Comparison of ENCODE assay signal across 9 cellular contexts in the genomic region with DNA sequence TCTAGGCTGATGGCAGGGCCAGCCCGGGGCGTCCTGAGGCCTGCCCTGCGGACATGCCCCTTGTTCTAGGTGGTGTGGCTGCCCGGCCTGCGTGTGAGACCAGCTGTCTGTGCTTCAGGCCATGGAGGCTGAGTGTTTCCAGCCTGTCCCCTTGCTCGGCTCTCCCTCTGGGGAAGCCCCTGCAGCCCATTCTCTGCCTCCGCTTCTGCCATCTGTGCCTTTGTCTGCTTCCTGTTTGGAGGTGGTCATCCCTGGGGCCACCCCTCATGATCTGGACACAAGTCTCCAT.
DNase-seq lines count a peak whose midpoint lies in the region; ATAC-seq and TF ChIP-seq lines count a peak whose summit lies in the region.
"Had no signal": no experiment of that assay in that cellular context is flagged by ENCODE, and none has a peak within 500 bp of the region (broad histone marks: within the 10 kb centered on the region; RNA-seq: fewer than 3 reads in every experiment).

No MANE protein-coding gene starts in this region.

- in situ Hi-C loops in mammary epithelial cell (cut with MboI; ENCODE audit: low sequenced_read_pairs in 2 of 2), result loop anchor here (10.0 kb wide), 2 partner anchors 99 to 169 kb away; no protein-coding TSS in a partner anchor

- H3K9ac ChIP-seq in mammary epithelial cell (ENCODE audit: insufficient read depth, low read length), result no peak overlapping the region

- H3K4me2 ChIP-seq in mammary epithelial cell (ENCODE audit: insufficient read depth, low read depth, low read length), result no peak overlapping the region

- peaks cover 44% of the 10 kb centered on the region for H3K36me3 Mint-ChIP-seq in MCF 10A (ENCODE audit: insufficient read depth, unreplicated experiment)
- H3K36me3 Mint-ChIP-seq in stimulated activated memory B cell treated with anti-CD40 and anti-IgM and Interleukin-4, amounts not matched to agents 10 μg/mL and 1 μg/mL and 100 μg/mL, for 72 hours, result peaks cover 4% of the 10 kb centered on the region

- H3K4me3 Mint-ChIP-seq in MCF 10A (ENCODE audit: unreplicated experiment), result peak overlapping the region; percentile 88
- peak overlapping the region; percentile 96 for H3K4me3 Mint-ChIP-seq in stimulated activated memory B cell treated with anti-CD40 and anti-IgM and Interleukin-4, amounts not matched to agents 10 μg/mL and 1 μg/mL and 100 μg/mL, for 72 hours

- H3K4me3 ChIP-seq in mammary epithelial cell (replicated peaks in 1 of 3; ENCODE audit: insufficient read depth in 1 of 3, low read depth in 2 of 3, low read length in 3 of 3), result no peak overlapping the region
- peak overlapping the region; percentile 7 for H3K4me3 ChIP-seq in effector memory CD4-positive, alpha-beta T cell (ENCODE audit: insufficient read depth, low read depth, low read length, poor library complexity, severe bottlenecking)

- WGBS in mammary epithelial cell (ENCODE audit: low coverage, missing lambda C conversion rate), result 90% methylated on average over 2 of the region's 7 CpGs

- peaks cover 97% of the 10 kb centered on the region for H3K79me2 ChIP-seq in mammary epithelial cell (ENCODE audit: insufficient read depth, low read length)

- H2AFZ ChIP-seq in mammary epithelial cell (ENCODE audit: low read depth, low read length), result no peak overlapping the region

- peak; percentile 13 for ATAC-seq in HG03139 (IDR thresholded peaks at IDR 0.05; ENCODE audit: unreplicated experiment)
- ATAC-seq in stimulated activated memory B cell treated with anti-CD40 and anti-IgM and Interleukin-4, amounts not matched to agents 10 μg/mL and 1 μg/mL and 100 μg/mL, for 72 hours, result peak; percentile 43
- ATAC-seq in HG02763 (IDR thresholded peaks at IDR 0.05; ENCODE audit: unreplicated experiment), result no peak

- no TSS peak for BruUV-seq in MCF 10A (replicated peaks; lab: Mats Ljungman, UMichigan)
- BruUV-seq in mammary epithelial cell (replicated peaks; lab: Mats Ljungman, UMichigan), result no TSS peak

- intact Hi-C loops in MCF 10A (cut with micrococcal nuclease) (loop anchor here (1.0 kb wide), 1 partner anchor 38 kb away; no protein-coding TSS in a partner anchor), mammary epithelial cell (cut with micrococcal nuclease) (no loop called here)

- peaks cover 49% of the 10 kb centered on the region for H3K4me1 Mint-ChIP-seq in MCF 10A (ENCODE audit: insufficient read depth, unreplicated experiment)
- H3K4me1 Mint-ChIP-seq in stimulated activated memory B cell treated with anti-CD40 and anti-IgM and Interleukin-4, amounts not matched to agents 10 μg/mL and 1 μg/mL and 100 μg/mL, for 72 hours, result peaks cover 99% of the 10 kb centered on the region

- dilution Hi-C loops in mammary epithelial cell (cut with HindIII; ENCODE audit: low sequenced_read_pairs), result loop anchor here (5.0 to 10.0 kb wide), 4 partner anchors 38 to 129 kb away; no protein-coding TSS in a partner anchor

- H4K20me1 ChIP-seq in mammary epithelial cell (ENCODE audit: insufficient read depth, low read length), result peaks cover 23% of the 10 kb centered on the region

- H3K27me3 ChIP-seq in mammary epithelial cell (ENCODE audit: insufficient read depth, low read length), result no peaks in the 10 kb centered on the region
- no peaks in the 10 kb centered on the region for H3K27me3 ChIP-seq in effector memory CD4-positive, alpha-beta T cell (replicated peaks; ENCODE audit: control insufficient read depth, insufficient read depth, low read length, poor library complexity, severe bottlenecking)

- H3K36me3 ChIP-seq in mammary epithelial cell (ENCODE audit: insufficient read depth, low read length), result peaks cover 10% of the 10 kb centered on the region
- H3K36me3 ChIP-seq in effector memory CD4-positive, alpha-beta T cell (ENCODE audit: control insufficient read depth, insufficient read depth, low read length), result no peaks in the 10 kb centered on the region

- peaks cover 64% of the 10 kb centered on the region for H3K4me1 ChIP-seq in mammary epithelial cell (ENCODE audit: insufficient read depth, low read length)
- peaks cover 34% of the 10 kb centered on the region for H3K4me1 ChIP-seq in effector memory CD4-positive, alpha-beta T cell (ENCODE audit: control insufficient read depth, insufficient read depth, low read length, poor library complexity, severe bottlenecking)

- TF ChIP-seq CTCF in MCF 10A (IDR thresholded peaks at IDR 0.05; ENCODE audit: unreplicated experiment) (no peak), mammary epithelial cell (conservative IDR thresholded peaks at IDR 0.05 in 1 of 2, IDR thresholded peaks at IDR 0.05 in 1 of 2; ENCODE audit: extremely low read depth in 1 of 2, insufficient read depth in 1 of 2, low read depth in 1 of 2, low read length in 2 of 2) (no peak)

- no peaks in the 10 kb centered on the region for H3K9me3 ChIP-seq in mammary epithelial cell (replicated peaks; ENCODE audit: insufficient read depth, low read length)
- no peaks in the 10 kb centered on the region for H3K9me3 ChIP-seq in effector memory CD4-positive, alpha-beta T cell (ENCODE audit: control insufficient read depth, low read length)

- DNase-seq in MCF 10A (ENCODE audit: unreplicated experiment) (no peak), mammary epithelial cell (no peak), NCI-H526 treated with DMSO at 0.1 percent for 48 hours (lab: John Stamatoyannopoulos, UW) (no peak), NCI-H128 (lab: John Stamatoyannopoulos, UW; ENCODE audit: unreplicated experiment) (no peak)
- no peak for DNase-seq in effector memory CD4-positive, alpha-beta T cell

- H3K27ac ChIP-seq in mammary epithelial cell (ENCODE audit: insufficient read depth, low read depth, low read length), result no peak overlapping the region
- H3K27ac ChIP-seq in effector memory CD4-positive, alpha-beta T cell (ENCODE audit: insufficient read depth, low read length, poor library complexity, severe bottlenecking), result peak overlapping the region; percentile 72

- CTCF ChIA-PET in MCF 10A (lab: Yijun Ruan, JAX), result interaction anchor here (0.6 to 1.1 kb wide), 3 partner anchors 100 to 169 kb away, joined by 3 read pairs; no protein-coding TSS in a partner anchor
- CTCF ChIA-PET in mammary epithelial cell (lab: Charles Lee; ENCODE audit: low non-redundant PET), result no interaction called here

- no peaks in the 10 kb centered on the region for H3K9me3 Mint-ChIP-seq in MCF 10A (ENCODE audit: unreplicated experiment)
- H3K9me3 Mint-ChIP-seq in stimulated activated memory B cell treated with anti-CD40 and anti-IgM and Interleukin-4, amounts not matched to agents 10 μg/mL and 1 μg/mL and 100 μg/mL, for 72 hours, result no peaks in the 10 kb centered on the region
- H3K9me3 Mint-ChIP-seq: activated T-cell treated with anti-CD3 and anti-CD28 coated beads, Interleukin-2, amount 50 U/mL, for 4 hours had no signal

- H3K27me3 Mint-ChIP-seq in MCF 10A (ENCODE audit: insufficient read depth, unreplicated experiment), result no peaks in the 10 kb centered on the region
- H3K27me3 Mint-ChIP-seq in stimulated activated memory B cell treated with anti-CD40 and anti-IgM and Interleukin-4, amounts not matched to agents 10 μg/mL and 1 μg/mL and 100 μg/mL, for 72 hours, result no peaks in the 10 kb centered on the region

- POLR2A ChIA-PET in MCF 10A (lab: Yijun Ruan, JAX), result interaction anchor here (0.7 to 7.6 kb wide), 14 partner anchors 8 to 947 kb away, joined by 3 to 443 read pairs (median 5); no protein-coding TSS in a partner anchor

- peak overlapping the region; percentile 95 for H3K27ac Mint-ChIP-seq in MCF 10A (ENCODE audit: low read depth, unreplicated experiment)
- peak overlapping the region; percentile 95 for H3K27ac Mint-ChIP-seq in stimulated activated memory B cell treated with anti-CD40 and anti-IgM and Interleukin-4, amounts not matched to agents 10 μg/mL and 1 μg/mL and 100 μg/mL, for 72 hours
